ENCODE assay signal across 35 cellular contexts in genomic region chr11:30291331-30291730, GRCh38.
"Had no signal": no experiment of that assay in that cellular context is flagged by ENCODE, and none has a peak within 500 bp of the region (broad histone marks: within the 10 kb centered on the region; RNA-seq: fewer than 3 reads in every experiment).

No MANE protein-coding gene starts in this region.

- H3K27me3 ChIP-seq: MG63 had no signal

- H3K9me3 ChIP-seq: MG63 had no signal

- H3K36me3 ChIP-seq: MG63 had no signal

- DNase-seq: Karpas-422, Kasumi-1, MG63, MM.1S, MV-4-11, NCI-H1048, NCI-H1092, NCI-H1092 treated with DMSO at 0.1 percent for 48 hours, NCI-H1105, NCI-H1105 treated with DMSO at 0.1 percent for 48 hours, NCI-H1417, NCI-H1417 treated with DMSO at 0.1 percent for 48 hours, NCI-H1436, NCI-H1436 treated with DMSO at 0.1 percent for 48 hours, NCI-H146, NCI-H1694, NCI-H1694 treated with DMSO at 0.1 percent for 48 hours, NCI-H187, NCI-H187 treated with DMSO at 0.1 percent for 48 hours, NCI-H1930, NCI-H2029, NCI-H2029 treated with DMSO at 0.1 percent for 48 hours, NCI-H2081, NCI-H2081 treated with DMSO at 0.1 percent for 48 hours, NCI-H2107, NCI-H2171, NCI-H2171 treated with DMSO at 0.1 percent for 48 hours, NCI-H2227 treated with DMSO at 0.1 percent for 48 hours, NCI-H226, NCI-H345, NCI-H446, NCI-H446 treated with DMSO at 0.1 percent for 48 hours, NCI-H510A, NCI-H510A treated with DMSO at 0.1 percent for 48 hours, NCI-H524 had no signal

- H3K4me3 ChIP-seq: MG63 had no signal
